Comparison of ENCODE assay signal across 9 cellular contexts in genomic region chr10:24900888-24901685, GRCh38. TPM values are rescaled to one million over a fixed set of nuclear protein-coding genes. Genes with fewer than 3 reads are reported as not detected.
DNase-seq lines count a peak whose midpoint lies in the region; ATAC-seq and TF ChIP-seq lines count a peak whose summit lies in the region.
"Had no signal": no experiment of that assay in that cellular context is flagged by ENCODE, and none has a peak within 500 bp of the region (broad histone marks: within the 10 kb centered on the region; RNA-seq: fewer than 3 reads in every experiment).

No MANE protein-coding gene starts in this region.

- H3K27ac ChIP-seq in mammary epithelial cell (ENCODE audit: insufficient read depth, low read depth, low read length) (peak overlapping the region; percentile 39), breast epithelium (no peak overlapping the region), osteoblast (ENCODE audit: low read depth, low read length) (peak overlapping the region; percentile 11), OCI-LY7 (ENCODE audit: low read depth, low read length, poor library complexity, severe bottlenecking) (no peak overlapping the region)

- H2AFZ ChIP-seq in mammary epithelial cell (ENCODE audit: low read depth, low read length) (no peak overlapping the region), osteoblast (ENCODE audit: low read length) (no peak overlapping the region), OCI-LY7 (ENCODE audit: low read length) (no peak overlapping the region)

- no TSS peak for BruUV-seq in mammary epithelial cell (replicated peaks; lab: Mats Ljungman, UMichigan)
- no TSS peak for BruUV-seq in OCI-LY7 (replicated peaks; lab: Mats Ljungman, UMichigan)

- no peak overlapping the region for H3K9ac ChIP-seq in mammary epithelial cell (ENCODE audit: insufficient read depth, low read length)

- CTCF ChIA-PET in mammary epithelial cell (lab: Charles Lee; ENCODE audit: low non-redundant PET) (no interaction called here), OCI-LY7 (lab: Charles Lee; ENCODE audit: unreplicated experiment) (no interaction called here)

- TF ChIP-seq CTCF in mammary epithelial cell (conservative IDR thresholded peaks at IDR 0.05 in 1 of 2, IDR thresholded peaks at IDR 0.05 in 1 of 2; ENCODE audit: extremely low read depth in 1 of 2, insufficient read depth in 1 of 2, low read depth in 1 of 2, low read length in 2 of 2) = no peak
- TF ChIP-seq CTCF in breast epithelium (IDR thresholded peaks at IDR 0.05) = no peak
- no peak for TF ChIP-seq CTCF in osteoblast (IDR thresholded peaks at IDR 0.05; ENCODE audit: extremely low read depth, low read depth, low read length)
- no peak for TF ChIP-seq CTCF in OCI-LY7 (conservative IDR thresholded peaks at IDR 0.05; ENCODE audit: low read length)

- peak overlapping the region; percentile 59 for H3K4me2 ChIP-seq in mammary epithelial cell (ENCODE audit: insufficient read depth, low read depth, low read length)
- peak overlapping the region; percentile 70 for H3K4me2 ChIP-seq in osteoblast (ENCODE audit: insufficient read depth, low read length)
- no peak overlapping the region for H3K4me2 ChIP-seq in OCI-LY7 (ENCODE audit: low read length)

- no peaks in the 10 kb centered on the region for H3K9me3 ChIP-seq in mammary epithelial cell (replicated peaks; ENCODE audit: insufficient read depth, low read length)
- H3K9me3 ChIP-seq in breast epithelium = no peaks in the 10 kb centered on the region
- H3K9me3 ChIP-seq in osteoblast (ENCODE audit: low read depth, low read length) = no peaks in the 10 kb centered on the region
- H3K9me3 ChIP-seq in OCI-LY7 (ENCODE audit: low read length) = no peaks in the 10 kb centered on the region

- H3K4me1 ChIP-seq in mammary epithelial cell (ENCODE audit: insufficient read depth, low read length) = peaks cover 26% of the 10 kb centered on the region
- H3K4me1 ChIP-seq in breast epithelium = no peaks in the 10 kb centered on the region
- H3K4me1 ChIP-seq in osteoblast (ENCODE audit: insufficient read depth, low read length) = peaks cover 22% of the 10 kb centered on the region
- H3K4me1 ChIP-seq in OCI-LY7 (ENCODE audit: insufficient read depth, low read length, poor library complexity, severe bottlenecking) = no peaks in the 10 kb centered on the region

- H3K36me3 ChIP-seq in mammary epithelial cell (ENCODE audit: insufficient read depth, low read length) (no peaks in the 10 kb centered on the region), breast epithelium (no peaks in the 10 kb centered on the region), osteoblast (ENCODE audit: insufficient read depth, low read length) (no peaks in the 10 kb centered on the region), OCI-LY7 (ENCODE audit: insufficient read depth, low read length) (no peaks in the 10 kb centered on the region)

- H3K79me2 ChIP-seq in mammary epithelial cell (ENCODE audit: insufficient read depth, low read length) (no peaks in the 10 kb centered on the region), osteoblast (ENCODE audit: insufficient read depth, low read length) (no peaks in the 10 kb centered on the region), OCI-LY7 (ENCODE audit: insufficient read depth, low read depth, low read length) (no peaks in the 10 kb centered on the region)

- peaks cover 2% of the 10 kb centered on the region for H3K36me3 Mint-ChIP-seq in activated T-helper 1 cell treated with anti-CD3 and anti-CD28 coated beads, Interleukin-12 subunit alpha, Interleukin-12 subunit beta, Interleukin-2, Interleukin-4 antibody, amounts not matched to agents 30 ng/mL and 10 ng/mL and 1 ng/mL, durations not matched to agents 14 hours and 24 hours and 36 hours (ENCODE audit: low read depth)
- H3K36me3 Mint-ChIP-seq: natural killer cell had no signal

- peaks cover 10% of the 10 kb centered on the region for H3K9me3 Mint-ChIP-seq in activated T-helper 1 cell treated with anti-CD3 and anti-CD28 coated beads, Interleukin-12 subunit alpha, Interleukin-12 subunit beta, Interleukin-2, Interleukin-4 antibody, amounts not matched to agents 30 ng/mL and 10 ng/mL and 1 ng/mL, durations not matched to agents 14 hours and 24 hours and 36 hours
- H3K9me3 Mint-ChIP-seq: natural killer cell had no signal

- 89% methylated on average over 7 of the region's 7 CpGs for WGBS in mammary epithelial cell (ENCODE audit: low coverage, missing lambda C conversion rate)

- TF ChIP-seq POLR2A in breast epithelium (IDR thresholded peaks at IDR 0.05) = no peak

- dilution Hi-C loops in mammary epithelial cell (cut with HindIII; ENCODE audit: low sequenced_read_pairs) = no loop called here

- no peaks in the 10 kb centered on the region for H3K9me2 ChIP-seq in OCI-LY7 (ENCODE audit: insufficient read depth, low read length)

- no peaks in the 10 kb centered on the region for H3K27me3 Mint-ChIP-seq in activated T-helper 1 cell treated with anti-CD3 and anti-CD28 coated beads, Interleukin-12 subunit alpha, Interleukin-12 subunit beta, Interleukin-2, Interleukin-4 antibody, amounts not matched to agents 30 ng/mL and 10 ng/mL and 1 ng/mL, durations not matched to agents 14 hours and 24 hours and 36 hours (ENCODE audit: insufficient read depth)

- peak overlapping the region; percentile 73 for H3K27ac Mint-ChIP-seq in activated T-helper 1 cell treated with anti-CD3 and anti-CD28 coated beads, Interleukin-12 subunit alpha, Interleukin-12 subunit beta, Interleukin-2, Interleukin-4 antibody, amounts not matched to agents 30 ng/mL and 10 ng/mL and 1 ng/mL, durations not matched to agents 14 hours and 24 hours and 36 hours
- H3K27ac Mint-ChIP-seq: natural killer cell had no signal

- no peaks in the 10 kb centered on the region for H4K20me1 ChIP-seq in mammary epithelial cell (ENCODE audit: insufficient read depth, low read length)
- H4K20me1 ChIP-seq in osteoblast (ENCODE audit: insufficient read depth, low read length) = no peaks in the 10 kb centered on the region
- H4K20me1 ChIP-seq in OCI-LY7 (ENCODE audit: insufficient read depth, low read length) = no peaks in the 10 kb centered on the region

- no peak overlapping the region for H3K4me3 ChIP-seq in mammary epithelial cell (replicated peaks in 1 of 3; ENCODE audit: insufficient read depth in 1 of 3, low read depth in 2 of 3, low read length in 3 of 3)
- H3K4me3 ChIP-seq in breast epithelium = no peak overlapping the region
- no peak overlapping the region for H3K4me3 ChIP-seq in osteoblast (ENCODE audit: insufficient read depth, low read length)
- no peak overlapping the region for H3K4me3 ChIP-seq in OCI-LY7 (ENCODE audit: low read depth, low read length, poor library complexity, severe bottlenecking)

- no peak overlapping the region for H3K4me3 Mint-ChIP-seq in activated T-helper 1 cell treated with anti-CD3 and anti-CD28 coated beads, Interleukin-12 subunit alpha, Interleukin-12 subunit beta, Interleukin-2, Interleukin-4 antibody, amounts not matched to agents 30 ng/mL and 10 ng/mL and 1 ng/mL, durations not matched to agents 14 hours and 24 hours and 36 hours
- H3K4me3 Mint-ChIP-seq: natural killer cell had no signal

- H3K4me1 Mint-ChIP-seq in activated T-helper 1 cell treated with anti-CD3 and anti-CD28 coated beads, Interleukin-12 subunit alpha, Interleukin-12 subunit beta, Interleukin-2, Interleukin-4 antibody, amounts not matched to agents 30 ng/mL and 10 ng/mL and 1 ng/mL, durations not matched to agents 14 hours and 24 hours and 36 hours (ENCODE audit: low read depth) = peaks cover 33% of the 10 kb centered on the region

- no peak for DNase-seq in mammary epithelial cell
- no peak for DNase-seq in breast epithelium (ENCODE audit: low spot score in 2 of 2)
- DNase-seq in activated T-helper 1 cell treated with anti-CD3 and anti-CD28 coated beads, Interleukin-12 subunit alpha, Interleukin-12 subunit beta, Interleukin-2, Interleukin-4 antibody, amounts not matched to agents 30 ng/mL and 10 ng/mL and 1 ng/mL, durations not matched to agents 14 hours and 24 hours and 36 hours (ENCODE audit: low spot score) = no peak
- no peak for DNase-seq in osteoblast (ENCODE audit: insufficient read length, low spot score, missing footprints)
- no peak for DNase-seq in OCI-LY7 (ENCODE audit: low spot score)
- no peak for DNase-seq in SKM-1 treated with dmso at 0.1 percent for 144 hours (lab: John Stamatoyannopoulos, UW; ENCODE audit: unreplicated experiment)
- DNase-seq in UCSD-AML1 (lab: John Stamatoyannopoulos, UW; ENCODE audit: unreplicated experiment) = no peak
- DNase-seq: natural killer cell had no signal

- intact Hi-C loops in mammary epithelial cell (cut with micrococcal nuclease) = loop anchor here (5.0 kb wide), 2 partner anchors 34 to 179 kb away; partner anchors contain the start of gene ARHGAP21
- intact Hi-C loops in breast epithelium (cut with DNase I; ENCODE audit: low total_unique reads) = no loop called here
- intact Hi-C loops in activated T-helper 1 cell treated with anti-CD3 and anti-CD28 coated beads, Interleukin-12 subunit alpha, Interleukin-12 subunit beta, Interleukin-2, Interleukin-4 antibody, amounts not matched to agents 30 ng/mL and 10 ng/mL and 1 ng/mL, durations not matched to agents 14 hours and 24 hours and 36 hours (cut with micrococcal nuclease) = loop anchor here (1.0 to 5.0 kb wide), 6 partner anchors 20 to 177 kb away; partner anchors contain the start of genes ENKUR, PRTFDC1 and THNSL1
- intact Hi-C loops in OCI-LY7 (cut with micrococcal nuclease; ENCODE audit: unreplicated experiment) = no loop called here

- POLR2A ChIA-PET in OCI-LY7 (lab: Charles Lee) = no interaction called here

- in situ Hi-C loops in mammary epithelial cell (cut with MboI; ENCODE audit: low sequenced_read_pairs in 2 of 2) = loop anchor here in 1 of 2 donors (10.0 kb wide), 1 partner anchor 76 kb away; no protein-coding TSS in a partner anchor

- ATAC-seq in HG03097 (IDR thresholded peaks at IDR 0.05; ENCODE audit: low FRiP score, unreplicated experiment) = peak; percentile 67

- H3K27me3 ChIP-seq in mammary epithelial cell (ENCODE audit: insufficient read depth, low read length) = no peaks in the 10 kb centered on the region
- no peaks in the 10 kb centered on the region for H3K27me3 ChIP-seq in breast epithelium
- no peaks in the 10 kb centered on the region for H3K27me3 ChIP-seq in osteoblast (ENCODE audit: insufficient read depth, low read length)

RNA-seq across cellular contexts. Expression of gene PRTFDC1, which starts 51.3 kb away (rescaled TPM):
- total RNA-seq in mammary epithelial cell (1 to 10 TPM in 1 of 2 donors, not detected in 1; 4.2 TPM), breast epithelium (1 to 10 TPM; 2.6 to 6.6 (median 3.3) TPM), osteoblast (5.1 and 5.3 TPM in 2 replicates), OCI-LY7 (2022) (not detected in 2 replicates)
- 2.3 TPM for polyA plus RNA-seq in mammary epithelial cell
- polyA minus RNA-seq in mammary epithelial cell = 0.83 TPM
- total RNA-seq in activated T-helper 1 cell treated with anti-CD3 and anti-CD28 coated beads, Interleukin-12 subunit alpha, Interleukin-12 subunit beta, Interleukin-2, Interleukin-4 antibody, amounts not matched to agents 30 ng/mL and 10 ng/mL and 1 ng/mL, durations not matched to agents 14 hours and 24 hours and 36 hours = 0.32 and 0.57 TPM in 2 replicates
- total RNA-seq in OCI-LY7 (2014; rRNA removed; shearing (Covaris generic)) = not detected in 2 replicates

Comparison
In these comparisons a context has a peak if more than half of its experiments do, and no peak if none do; other contexts are left out.
1. H3K27ac ChIP-seq: peak in mammary epithelial cell (single experiment) and osteoblast (single experiment); none in breast epithelium (0 of 2) and OCI-LY7 (single experiment).
2. intact Hi-C loops: an anchor here in mammary epithelial cell (5.0 kb wide) and activated T-helper 1 cell treated with anti-CD3 and anti-CD28 coated beads, Interleukin-12 subunit alpha, Interleukin-12 subunit beta, Interleukin-2, Interleukin-4 antibody, amounts not matched to agents 30 ng/mL and 10 ng/mL and 1 ng/mL, durations not matched to agents 14 hours and 24 hours and 36 hours (1.0 to 5.0 kb wide); none called in breast epithelium and OCI-LY7.